ENCODE assay signal across 16 cellular contexts in genomic region chr12:49287876-49288275, GRCh38. TPM values are rescaled to one million over a fixed set of nuclear protein-coding genes. Genes with fewer than 3 reads are reported as not detected.
A peak's percentile ranks its signal among the peaks of the same experiment; 100 is the strongest.
DNase-seq lines count a peak whose midpoint lies in the region; ATAC-seq and TF ChIP-seq lines count a peak whose summit lies in the region.
"Had no signal": no experiment of that assay in that cellular context is flagged by ENCODE, and none has a peak within 500 bp of the region (broad histone marks: within the 10 kb centered on the region; RNA-seq: fewer than 3 reads in every experiment).

No MANE protein-coding gene starts in this region.

- no peak for TF ChIP-seq EP300 in sigmoid colon (IDR thresholded peaks at IDR 0.05)

- H3K9ac ChIP-seq in HCT116 (ENCODE audit: low read length), result no peak overlapping the region
- H3K9ac ChIP-seq: GM23248 had no signal

- H4K20me1 ChIP-seq in HCT116 (ENCODE audit: insufficient read depth) (no peaks in the 10 kb centered on the region), hepatocyte (ENCODE audit: insufficient read depth, poor library complexity, severe bottlenecking) (no peaks in the 10 kb centered on the region)

- H3K36me3 Mint-ChIP-seq in activated naive CD4-positive, alpha-beta T cell treated with anti-CD3 and anti-CD28 coated beads, Interleukin-2, amount 50 U/mL, for 24 hours, result no peaks in the 10 kb centered on the region
- H3K36me3 Mint-ChIP-seq in glutamatergic neuron (ENCODE audit: unreplicated experiment), result no peaks in the 10 kb centered on the region
- no peaks in the 10 kb centered on the region for H3K36me3 Mint-ChIP-seq in HFFc6 (ENCODE audit: low read depth)
- H3K36me3 Mint-ChIP-seq in activated CD4-positive, alpha-beta T cell treated with anti-CD3 and anti-CD28 coated beads for 36 hours (ENCODE audit: low read depth), result no peaks in the 10 kb centered on the region

- H3K79me2 ChIP-seq in HCT116 (ENCODE audit: insufficient read depth, low read length) (no peaks in the 10 kb centered on the region), hepatocyte (no peaks in the 10 kb centered on the region)

- no peaks in the 10 kb centered on the region for H3K9me2 ChIP-seq in HCT116 (ENCODE audit: insufficient read depth)
- H3K9me2 ChIP-seq in hepatocyte (replicated peaks; ENCODE audit: insufficient read depth), result no peaks in the 10 kb centered on the region

- H3K4me1 Mint-ChIP-seq in activated naive CD4-positive, alpha-beta T cell treated with anti-CD3 and anti-CD28 coated beads, Interleukin-2, amount 50 U/mL, for 24 hours, result no peaks in the 10 kb centered on the region
- peaks cover 8% of the 10 kb centered on the region for H3K4me1 Mint-ChIP-seq in glutamatergic neuron (ENCODE audit: low read depth, unreplicated experiment)
- peaks cover 10% of the 10 kb centered on the region for H3K4me1 Mint-ChIP-seq in HFFc6 (ENCODE audit: low read depth)
- H3K4me1 Mint-ChIP-seq in activated CD4-positive, alpha-beta T cell treated with anti-CD3 and anti-CD28 coated beads for 36 hours, result no peaks in the 10 kb centered on the region

- intact Hi-C loops in HCT116 (cut with micrococcal nuclease), result loop anchor here (1.0 to 2.0 kb wide), 4 partner anchors 54 to 292 kb away; no protein-coding TSS in a partner anchor
- intact Hi-C loops in sigmoid colon (cut with DNase I), result loop anchor here (5.0 kb wide), 2 partner anchors 49 to 224 kb away; partner anchors contain the start of gene C1QL4
- intact Hi-C loops in activated CD4-positive, alpha-beta T cell treated with anti-CD3 and anti-CD28 coated beads for 36 hours (cut with DNase I, micrococcal nuclease), result loop anchor here (1.0 to 2.0 kb wide), 6 partner anchors 8 to 227 kb away; partner anchors contain the start of gene C1QL4 (in 1 of the 2)

- POLR2A ChIA-PET in HCT116 (lab: Charles Lee), result no interaction called here
- POLR2A ChIA-PET in activated CD4-positive, alpha-beta T cell treated with anti-CD3 and anti-CD28 coated beads for 36 hours (lab: Charles Lee), result no interaction called here

- H3K4me1 ChIP-seq in HCT116 (ENCODE audit: control insufficient read depth in 1 of 2, insufficient read depth in 2 of 2, low read length in 2 of 2), result peaks cover 0 to 5% of the 10 kb centered on the region in 2 experiments; a peak in 2 of 4 replicates
- peaks cover 0 to 1% (median under 1%) of the 10 kb centered on the region in 4 donors for H3K4me1 ChIP-seq in sigmoid colon
- H3K4me1 ChIP-seq in hepatocyte (ENCODE audit: insufficient read depth), result no peaks in the 10 kb centered on the region
- H3K4me1 ChIP-seq: HAP-1 had no signal

- CTCF ChIA-PET in HCT116 (lab: Charles Lee), result interaction anchor here (0.8 to 4.2 kb wide), 9 partner anchors 8 to 293 kb away, joined by 3 to 47 read pairs (median 11); partner anchors contain the start of gene DNAJC22
- CTCF ChIA-PET in activated CD4-positive, alpha-beta T cell treated with anti-CD3 and anti-CD28 coated beads for 36 hours (lab: Charles Lee), result interaction anchor here (0.6 to 11.4 kb wide), 13 partner anchors 8 to 263 kb away, joined by 3 to 168 read pairs (median 7); partner anchors contain the start of genes C1QL4, DNAJC22 and PRPH

- ATAC-seq in HCT116, result peak; percentile 5; the same call in 1 of the 2 replicates
- ATAC-seq in activated CD4-positive, alpha-beta T cell treated with anti-CD3 and anti-CD28 coated beads for 36 hours, result no peak

- H3K4me2 ChIP-seq in HCT116 (ENCODE audit: low read length), result no peak overlapping the region
- no peak overlapping the region for H3K4me2 ChIP-seq in hepatocyte

- H3K9me3 Mint-ChIP-seq in activated naive CD4-positive, alpha-beta T cell treated with anti-CD3 and anti-CD28 coated beads, Interleukin-2, amount 50 U/mL, for 24 hours, result no peaks in the 10 kb centered on the region
- H3K9me3 Mint-ChIP-seq in glutamatergic neuron (ENCODE audit: unreplicated experiment), result peaks cover 14% of the 10 kb centered on the region
- no peaks in the 10 kb centered on the region for H3K9me3 Mint-ChIP-seq in HFFc6
- no peaks in the 10 kb centered on the region for H3K9me3 Mint-ChIP-seq in activated CD4-positive, alpha-beta T cell treated with anti-CD3 and anti-CD28 coated beads for 36 hours (ENCODE audit: low read depth)

- H3K27ac ChIP-seq in HCT116 (ENCODE audit: low read depth, low read length) (no peak overlapping the region), sigmoid colon (no peak overlapping the region), hepatocyte (no peak overlapping the region)
- H3K27ac ChIP-seq: C4-2B, GM23248 had no signal

- H3K36me3 ChIP-seq in HCT116 (ENCODE audit: control insufficient read depth in 1 of 2, insufficient read depth in 2 of 2, low read length in 2 of 2) (no peaks in the 10 kb centered on the region), sigmoid colon (no peaks in the 10 kb centered on the region), hepatocyte (replicated peaks; ENCODE audit: insufficient read depth, low read depth) (no peaks in the 10 kb centered on the region)
- H3K36me3 ChIP-seq: HAP-1 had no signal

- TF ChIP-seq CTCF in HCT116 (IDR thresholded peaks at IDR 0.05 in 2 of 3, conservative IDR thresholded peaks at IDR 0.05 in 1 of 3; ENCODE audit: borderline replicate concordance in 1 of 3, insufficient read depth in 1 of 3, low read depth in 2 of 3, low read length in 2 of 3) (no peak), glutamatergic neuron (IDR thresholded peaks at IDR 0.05; ENCODE audit: partially characterized antibody, unreplicated experiment) (no peak), sigmoid colon (IDR thresholded peaks at IDR 0.05) (no peak), HFFc6 (IDR thresholded peaks at IDR 0.05) (no peak), hepatocyte (IDR thresholded peaks at IDR 0.05; ENCODE audit: poor library complexity) (no peak)

- no peak for TF ChIP-seq RAD21 in HCT116 (IDR thresholded peaks at IDR 0.05; ENCODE audit: low read depth)

- H3K4me3 ChIP-seq in HCT116 (replicated peaks in 1 of 2; ENCODE audit: low read depth in 1 of 2, low read length in 2 of 2) (no peak overlapping the region), sigmoid colon (no peak overlapping the region), hepatocyte (no peak overlapping the region)
- H3K4me3 ChIP-seq: GM23248, HAP-1 had no signal

- peaks cover 24% of the 10 kb centered on the region for H3K27me3 Mint-ChIP-seq in activated naive CD4-positive, alpha-beta T cell treated with anti-CD3 and anti-CD28 coated beads, Interleukin-2, amount 50 U/mL, for 24 hours
- peaks cover 8% of the 10 kb centered on the region for H3K27me3 Mint-ChIP-seq in glutamatergic neuron (ENCODE audit: unreplicated experiment)
- peaks cover 8% of the 10 kb centered on the region for H3K27me3 Mint-ChIP-seq in HFFc6 (ENCODE audit: insufficient read depth)
- peaks cover 22% of the 10 kb centered on the region for H3K27me3 Mint-ChIP-seq in activated CD4-positive, alpha-beta T cell treated with anti-CD3 and anti-CD28 coated beads for 36 hours

- 37 to 55% methylated on average over 6 of the region's 6 CpGs for WGBS in sigmoid colon, 2 donors
- WGBS in hepatocyte (ENCODE audit: low lambda C conversion rate, missing lambda C conversion rate), result 69% methylated on average over 6 of the region's 6 CpGs

- peak overlapping the region; percentile 71 for H3K27ac Mint-ChIP-seq in activated naive CD4-positive, alpha-beta T cell treated with anti-CD3 and anti-CD28 coated beads, Interleukin-2, amount 50 U/mL, for 24 hours
- H3K27ac Mint-ChIP-seq in glutamatergic neuron (ENCODE audit: unreplicated experiment), result peak overlapping the region; percentile 24
- H3K27ac Mint-ChIP-seq in HFFc6, result no peak overlapping the region
- H3K27ac Mint-ChIP-seq in activated CD4-positive, alpha-beta T cell treated with anti-CD3 and anti-CD28 coated beads for 36 hours, result no peak overlapping the region

- H3K9me3 ChIP-seq in HCT116 (ENCODE audit: control insufficient read depth in 1 of 2, insufficient read depth in 1 of 2, low read depth in 1 of 2, low read length in 2 of 2) (no peaks in the 10 kb centered on the region), sigmoid colon (no peaks in the 10 kb centered on the region), hepatocyte (ENCODE audit: low read depth) (no peaks in the 10 kb centered on the region)
- H3K9me3 ChIP-seq: HAP-1 had no signal

- H3K27me3 ChIP-seq in HCT116 (ENCODE audit: insufficient read depth, low read length), result no peaks in the 10 kb centered on the region
- H3K27me3 ChIP-seq in sigmoid colon, result peaks cover 0 to 33% (median 0%) of the 10 kb centered on the region in 3 donors
- peaks cover 8% of the 10 kb centered on the region for H3K27me3 ChIP-seq in hepatocyte

- no TSS peak for BruUV-seq in HCT116 (replicated peaks; lab: Mats Ljungman, UMichigan)

- H2AFZ ChIP-seq in HCT116 (ENCODE audit: low read depth, low read length, poor library complexity, severe bottlenecking) (peak overlapping the region; percentile 5), hepatocyte (no peak overlapping the region)
- H2AFZ ChIP-seq: GM23248 had no signal

- TF ChIP-seq POLR2A in HCT116 (IDR thresholded peaks at IDR 0.05; ENCODE audit: borderline replicate concordance, extremely low read depth, insufficient read depth, insufficient read length) (no peak), sigmoid colon (IDR thresholded peaks at IDR 0.05) (no peak)

- no peak for DNase-seq in activated naive CD4-positive, alpha-beta T cell treated with Interleukin-2 at 50 U/mL for 16 hours
- DNase-seq in HCT116 (ENCODE audit: low read depth, low spot score) (no peak), glutamatergic neuron (no peak), sigmoid colon (peak; percentile 53), HFFc6 (no peak), hepatocyte (ENCODE audit: low spot score) (no peak)
- DNase-seq in activated CD4-positive, alpha-beta T cell treated with anti-CD3 and anti-CD28 coated beads for 36 hours, result no peak
- DNase-seq: GF-D8; KG1; NCI-H226; NK-92 treated with Interleukin-12 subunit alpha and Interleukin-12 subunit beta, amount 100 ng/mL, for 24 hours had no signal

- no peak overlapping the region for H3K4me3 Mint-ChIP-seq in activated naive CD4-positive, alpha-beta T cell treated with anti-CD3 and anti-CD28 coated beads, Interleukin-2, amount 50 U/mL, for 24 hours
- H3K4me3 Mint-ChIP-seq in glutamatergic neuron (ENCODE audit: unreplicated experiment) (no peak overlapping the region), HFFc6 (no peak overlapping the region)
- no peak overlapping the region for H3K4me3 Mint-ChIP-seq in activated CD4-positive, alpha-beta T cell treated with anti-CD3 and anti-CD28 coated beads for 36 hours

- RAD21 ChIA-PET in HCT116 (lab: Charles Lee; ENCODE audit: low non-redundant PET in 1 of 2, low total read pairs in 2 of 2, uncharacterized antibody in 2 of 2, unreplicated experiment in 2 of 2), result interaction anchor here in 1 of 2 experiments (1.8 kb wide), 1 partner anchor 70 kb away, joined by 7 read pairs; no protein-coding TSS in a partner anchor

RNA-seq across cellular contexts. Expression of gene PRPH, which starts 7.1 kb away (rescaled TPM):
- 6.7 TPM for total RNA-seq in HCT116 (2021; ENCODE audit: unreplicated experiment)
- polyA plus RNA-seq in HCT116 (2012), result 13.6 and 17.7 TPM in 2 replicates
- total RNA-seq in glutamatergic neuron (ENCODE audit: unreplicated experiment), result 2,189 TPM
- 10 to 100 TPM; 19.7 to 56.2 (median 38.6) TPM for total RNA-seq in sigmoid colon
- 10 to 100 TPM in 1 of 3 donors, 1 to 10 TPM in 1, under 1 TPM in 1; 0.46 to 31.8 (median 2.4) TPM for polyA plus RNA-seq in sigmoid colon
- not detected for total RNA-seq in HFFc6 (2021; fragmentation: NEBNext Ultra II Directional; extraction: Animal tissue kit (Norgen Biotek cat#: 25700))
- total RNA-seq in hepatocyte, result 0.70 and 1.1 TPM in 2 replicates
- 1.3 and 1.7 TPM in 2 replicates for polyA plus RNA-seq in hepatocyte
- not detected for total RNA-seq in activated CD4-positive, alpha-beta T cell treated with anti-CD3 and anti-CD28 coated beads for 36 hours
- total RNA-seq: GM23248 had no signal
- polyA plus RNA-seq: AG04450, GM23248 had no signal

RNA-seq across cellular contexts. Expression of gene TUBA1C, which starts 23.0 kb away (rescaled TPM):
- 571 TPM for total RNA-seq in HCT116 (2021; ENCODE audit: unreplicated experiment)
- polyA plus RNA-seq in HCT116 (2012), result 1,132 and 1,135 TPM in 2 replicates
- total RNA-seq in glutamatergic neuron (ENCODE audit: unreplicated experiment), result 66.7 TPM
- 100 to 1,000 TPM in 1 of 4 donors, 10 to 100 TPM in 3; 54.8 to 108 (median 87.2) TPM for total RNA-seq in sigmoid colon
- polyA plus RNA-seq in sigmoid colon, result 100 to 1,000 TPM; 411 to 694 (median 519) TPM
- total RNA-seq in HFFc6 (2021; fragmentation: NEBNext Ultra II Directional; extraction: Animal tissue kit (Norgen Biotek cat#: 25700)), result 1,000 to 10,000 TPM in 3 of 6 experiments, 100 to 1,000 TPM in 3; 571 to 1,139 (median 936) TPM
- 422 and 528 TPM in 2 replicates for total RNA-seq in hepatocyte
- polyA plus RNA-seq in hepatocyte, result 198 and 252 TPM in 2 replicates
- total RNA-seq in activated CD4-positive, alpha-beta T cell treated with anti-CD3 and anti-CD28 coated beads for 36 hours, result 100 to 1,000 TPM; 276 to 338 TPM

RNA-seq across cellular contexts. Expression of gene TROAP, which starts 35.2 kb away (rescaled TPM):
- total RNA-seq in HCT116 (2021; ENCODE audit: unreplicated experiment) (99.1 TPM), glutamatergic neuron (ENCODE audit: unreplicated experiment) (11.7 TPM), sigmoid colon (under 1 TPM in 1 of 4 donors, not detected in 3; 0.36 TPM), hepatocyte (3.4 and 4.1 TPM in 2 replicates)
- 96.2 and 124 TPM in 2 replicates for polyA plus RNA-seq in HCT116 (2012)
- polyA plus RNA-seq in sigmoid colon (10 to 100 TPM in 1 of 3 donors, 1 to 10 TPM in 2; 4.8 to 25.7 (median 5.1) TPM), hepatocyte (8.0 and 12.5 TPM in 2 replicates)
- 10 to 100 TPM; 14.1 to 37.4 (median 34.5) TPM for total RNA-seq in HFFc6 (2021; fragmentation: NEBNext Ultra II Directional; extraction: Animal tissue kit (Norgen Biotek cat#: 25700))
- 10 to 100 TPM; 64.5 to 84.3 TPM for total RNA-seq in activated CD4-positive, alpha-beta T cell treated with anti-CD3 and anti-CD28 coated beads for 36 hours

RNA-seq across cellular contexts. Expression of gene C1QL4, which starts 49.1 kb away (rescaled TPM):
- total RNA-seq in HCT116 (2021; ENCODE audit: unreplicated experiment) (8.1 TPM), glutamatergic neuron (ENCODE audit: unreplicated experiment) (4.8 TPM), sigmoid colon (not detected), hepatocyte (not detected in 2 replicates)
- 6.4 and 8.2 TPM in 2 replicates for polyA plus RNA-seq in HCT116 (2012)
- polyA plus RNA-seq in sigmoid colon (under 1 TPM in 1 of 3 donors, not detected in 2; 0.03 TPM), hepatocyte (not detected in 2 replicates)
- total RNA-seq in HFFc6 (2021; fragmentation: NEBNext Ultra II Directional; extraction: Animal tissue kit (Norgen Biotek cat#: 25700)), result under 1 TPM in 5 of 6 experiments, not detected in 1; 0.14 to 0.48 (median 0.28) TPM
- not detected for total RNA-seq in activated CD4-positive, alpha-beta T cell treated with anti-CD3 and anti-CD28 coated beads for 36 hours
- total RNA-seq: GM23248 had no signal
- polyA plus RNA-seq: AG04450, GM23248 had no signal

RNA-seq across cellular contexts. Expression of gene DNAJC22, which starts 58.8 kb away (rescaled TPM):
- total RNA-seq in HCT116 (2021; ENCODE audit: unreplicated experiment), result 27.7 TPM
- 9.8 and 12.1 TPM in 2 replicates for polyA plus RNA-seq in HCT116 (2012)
- 4.5 TPM for total RNA-seq in glutamatergic neuron (ENCODE audit: unreplicated experiment)
- total RNA-seq in sigmoid colon, result under 1 TPM in 3 of 4 donors, not detected in 1; under 0.01 to 0.28 (median 0.16) TPM
- polyA plus RNA-seq in sigmoid colon, result 10 to 100 TPM in 1 of 3 donors, 1 to 10 TPM in 2; 4.6 to 12.8 (median 7.8) TPM
- total RNA-seq in HFFc6 (2021; fragmentation: NEBNext Ultra II Directional; extraction: Animal tissue kit (Norgen Biotek cat#: 25700)), result 1 to 10 TPM in 4 of 6 experiments, under 1 TPM in 2; 0.38 to 4.1 (median 2.6) TPM
- total RNA-seq in hepatocyte, result 28.3 and 30.7 TPM in 2 replicates
- polyA plus RNA-seq in hepatocyte, result 16.1 and 17.8 TPM in 2 replicates
- total RNA-seq in activated CD4-positive, alpha-beta T cell treated with anti-CD3 and anti-CD28 coated beads for 36 hours, result under 1 TPM in 1 of 2 experiments, not detected in 1; 0.05 TPM

Comparison
In these comparisons a context has a peak if more than half of its experiments do, and no peak if none do; other contexts are left out.
1. H3K27ac Mint-ChIP-seq: peak in activated naive CD4-positive, alpha-beta T cell treated with anti-CD3 and anti-CD28 coated beads, Interleukin-2, amount 50 U/mL, for 24 hours (single experiment) and glutamatergic neuron (single experiment); none in HFFc6 (single experiment) and activated CD4-positive, alpha-beta T cell treated with anti-CD3 and anti-CD28 coated beads for 36 hours (single experiment).
2. RNA of gene PRPH, which starts 7.1 kb away (total RNA-seq): 2,189 TPM in glutamatergic neuron (single experiment); 19.7 to 56.2 TPM in sigmoid colon, 6.7 TPM in HCT116 (single experiment), 0.70 to 1.1 TPM in hepatocyte, not detected in HFFc6 and not detected in activated CD4-positive, alpha-beta T cell treated with anti-CD3 and anti-CD28 coated beads for 36 hours; every median in the first group is over 10 times any median in the second.